ENCODE assay signal across 16 cellular contexts in genomic region chr9:97830884-97831829, GRCh38. TPM values are rescaled to one million over a fixed set of nuclear protein-coding genes. Genes with fewer than 3 reads are reported as not detected.
DNase-seq lines count a peak whose midpoint lies in the region; ATAC-seq, FAIRE-seq and TF ChIP-seq lines count a peak whose summit lies in the region.
"Had no signal": no experiment of that assay in that cellular context is flagged by ENCODE, and none has a peak within 500 bp of the region (broad histone marks: within the 10 kb centered on the region; RNA-seq: fewer than 3 reads in every experiment).

No MANE protein-coding gene starts in this region.

- H4K91ac ChIP-seq in IMR-90 (ENCODE audit: insufficient read depth, low read depth, low read length): no peak overlapping the region

- H3K23ac ChIP-seq in IMR-90 (ENCODE audit: low read depth, low read length): no peak overlapping the region

- H3K27me3 ChIP-seq in IMR-90 (ENCODE audit: control insufficient read depth, insufficient read depth, low read length): peaks cover 37% of the 10 kb centered on the region
- H3K27me3 ChIP-seq in bronchial epithelial cell (ENCODE audit: control insufficient read depth, insufficient read depth, low read length): no peaks in the 10 kb centered on the region
- no peaks in the 10 kb centered on the region for H3K27me3 ChIP-seq in right lobe of liver
- H3K27me3 ChIP-seq: SJCRH30, vagina had no signal

- POLR2A ChIA-PET in IMR-90 (lab: Charles Lee; ENCODE audit: unreplicated experiment): no interaction called here
- POLR2A ChIA-PET in HEK293T (lab: Yijun Ruan, JAX): no interaction called here

- H2BK120ac ChIP-seq in IMR-90 (ENCODE audit: low read depth, low read length): no peak overlapping the region

- dilution Hi-C loops in IMR-90 (cut with HindIII; ENCODE audit: low sequenced_read_pairs, unreplicated experiment): no loop called here

- H3K9me1 ChIP-seq in IMR-90 (ENCODE audit: insufficient read depth, low read length): no peaks in the 10 kb centered on the region

- no peaks in the 10 kb centered on the region; the same call in 1 of the 2 replicates for H4K20me1 ChIP-seq in IMR-90 (ENCODE audit: insufficient read depth, low read length)

- no peak overlapping the region for H3K18ac ChIP-seq in IMR-90 (ENCODE audit: low read depth, low read length)

- intact Hi-C loops in IMR-90 (cut with micrococcal nuclease): no loop called here
- intact Hi-C loops in right lobe of liver (cut with DNase I): no loop called here

- H2AFZ ChIP-seq in IMR-90 (replicated peaks; ENCODE audit: low read length, poor library complexity): peak overlapping the region; percentile 76

- in situ Hi-C loops in ACHN (cut with HindIII; ENCODE audit: low pct_ligation_motif_present, low pct_unique_long_range_greater_than_20kb, low sequenced_read_pairs): no loop called here
- in situ Hi-C loops in IMR-90 (cut with MboI; ENCODE audit: low sequenced_read_pairs): no loop called here

- no peaks in the 10 kb centered on the region for H3K79me1 ChIP-seq in IMR-90 (ENCODE audit: low read depth in 1 of 2, low read length in 2 of 2)

- no peak overlapping the region for H2AK5ac ChIP-seq in IMR-90 (ENCODE audit: low read depth, low read length)

- no peak overlapping the region for H2BK15ac ChIP-seq in IMR-90 (ENCODE audit: low read depth, low read length)

- no peak overlapping the region for H3K4me2 ChIP-seq in IMR-90 (ENCODE audit: low read depth, low read length)

- no peak for TF ChIP-seq RAD21 in IMR-90 (IDR thresholded peaks at IDR 0.05; ENCODE audit: low read length)

- DNase-seq in ACHN: peak; percentile 38
- DNase-seq in IMR-90: no peak
- peak; percentile 46 for DNase-seq in bronchial epithelial cell (ENCODE audit: low read depth)
- no peak for DNase-seq in right lobe of liver
- no peak for DNase-seq in HEK293T (ENCODE audit: extremely low spot score)
- DNase-seq in NCI-H748 treated with DMSO at 0.1 percent for 48 hours (lab: John Stamatoyannopoulos, UW): no peak
- no peak for DNase-seq in SIG-M5 (lab: John Stamatoyannopoulos, UW)
- no peak for DNase-seq in globus pallidus (ENCODE audit: low spot score)
- DNase-seq: activated naive CD4-positive, alpha-beta T cell treated with anti-CD3 and anti-CD28 coated beads for 36 hours; DMS79 treated with DMSO at 0.1 percent for 48 hours; SJCRH30 had no signal

- no peak overlapping the region for H2AK9ac ChIP-seq in IMR-90 (replicated peaks; ENCODE audit: low read depth, low read length, poor library complexity)

- TF ChIP-seq POLR2A in IMR-90 (IDR thresholded peaks at IDR 0.05; ENCODE audit: low read depth, low read length) (no peak), right lobe of liver (IDR thresholded peaks at IDR 0.05) (no peak)

- no peaks in the 10 kb centered on the region for H3K36me3 ChIP-seq in IMR-90 (ENCODE audit: control insufficient read depth, insufficient read depth, low read length)
- H3K36me3 ChIP-seq in bronchial epithelial cell (ENCODE audit: control insufficient read depth, insufficient read depth, low read length): no peaks in the 10 kb centered on the region
- no peaks in the 10 kb centered on the region for H3K36me3 ChIP-seq in right lobe of liver
- H3K36me3 ChIP-seq: SJCRH30, vagina had no signal

- whole genome bisulfite sequencing in IMR-90 (ENCODE audit: extremely low coverage in 2 of 2, insufficient read length in 1 of 2), 2 experiments: 27% methylated on average over 6 of the region's 15 CpGs; no CpG with 5 or more reads in 1 of the 2 experiments
- WGBS in right lobe of liver (ENCODE audit: insufficient coverage, low coverage, low lambda C conversion rate, missing lambda C conversion rate): 36% methylated on average over 12 of the region's 15 CpGs

- no peak overlapping the region for H3K9ac ChIP-seq in IMR-90 (ENCODE audit: low read depth, low read length)

- CTCF ChIA-PET in IMR-90 (lab: Yijun Ruan, JAX) (no interaction called here), HEK293T (lab: Yijun Ruan, JAX) (interaction anchor here (0.6 kb wide), 1 partner anchor 71 kb away, joined by 3 read pairs; no protein-coding TSS in a partner anchor)

- ATAC-seq in IMR-90 (ENCODE audit: low read depth) (no peak), right lobe of liver (peak; percentile 21 to 33 (median 30))

- H3K27ac ChIP-seq in IMR-90 (ENCODE audit: insufficient read depth, low read length): no peak overlapping the region
- H3K27ac ChIP-seq in right lobe of liver: no peak overlapping the region
- H3K27ac ChIP-seq: SJCRH30, vagina had no signal

- BruUV-seq in IMR-90 (replicated peaks; lab: Mats Ljungman, UMichigan): no TSS peak

- H3K9me3 ChIP-seq in IMR-90 (ENCODE audit: control insufficient read depth, insufficient read depth, low read length): no peaks in the 10 kb centered on the region
- H3K9me3 ChIP-seq in right lobe of liver: no peaks in the 10 kb centered on the region
- H3K9me3 ChIP-seq: SJCRH30, vagina had no signal

- no peak overlapping the region for H2BK20ac ChIP-seq in IMR-90 (ENCODE audit: low read depth, low read length)

- no peak overlapping the region for H4K8ac ChIP-seq in IMR-90 (ENCODE audit: low read depth in 2 of 2, low read length in 2 of 2)

- H4K5ac ChIP-seq in IMR-90 (ENCODE audit: low read depth, low read length): no peak overlapping the region

- H3K4ac ChIP-seq in IMR-90 (ENCODE audit: low read depth, low read length): no peak overlapping the region

- no peak overlapping the region for H3K14ac ChIP-seq in IMR-90 (replicated peaks; ENCODE audit: low read depth, low read length)

- H3K4me3 ChIP-seq in IMR-90 (ENCODE audit: insufficient read depth, low read depth, low read length) (no peak overlapping the region), bronchial epithelial cell (ENCODE audit: low read depth, low read length) (no peak overlapping the region), right lobe of liver (no peak overlapping the region)
- H3K4me3 ChIP-seq: SJCRH30, vagina had no signal

- H3K4me1 ChIP-seq in IMR-90 (ENCODE audit: control insufficient read depth, insufficient read depth, low read length) (no peaks in the 10 kb centered on the region), right lobe of liver (no peaks in the 10 kb centered on the region)
- H3K4me1 ChIP-seq: SJCRH30, vagina had no signal

- H3K56ac ChIP-seq in IMR-90 (ENCODE audit: extremely low read depth, insufficient read depth, low read length): no peak overlapping the region

- no peak for TF ChIP-seq CTCF in IMR-90 (conservative IDR thresholded peaks at IDR 0.05; ENCODE audit: low read depth, low read length)
- no peak for TF ChIP-seq CTCF in bronchial epithelial cell (IDR thresholded peaks at IDR 0.05; ENCODE audit: insufficient read depth, low read length, severe bottlenecking)
- TF ChIP-seq CTCF in right lobe of liver (IDR thresholded peaks at IDR 0.05): no peak

- FAIRE-seq in bronchial epithelial cell (lab: Jason Lieb, UNC): no peak
- FAIRE-seq: colon, islet of Langerhans had no signal

- H2BK5ac ChIP-seq in IMR-90 (ENCODE audit: low read depth, low read length, poor library complexity, severe bottlenecking): no peak overlapping the region

TF ChIP-seq in IMR-90, 13 proteins besides CTCF, POLR2A, EP300 and RAD21 (continues in another document):
- TF ChIP-seq USF2 (IDR thresholded peaks at IDR 0.05; ENCODE audit: low read depth, low read length) (no peak), NFE2L2 (IDR thresholded peaks at IDR 0.05; ENCODE audit: low read depth, low read length) (no peak), ELK1 (IDR thresholded peaks at IDR 0.05; ENCODE audit: borderline replicate concordance, low read depth, low read length) (no peak), FOS (IDR thresholded peaks at IDR 0.05; ENCODE audit: low read depth, low read length) (no peak)

TF ChIP-seq in HEK293T, 16 proteins besides CTCF, POLR2A, EP300 and RAD21:
- no peak for TF ChIP-seq LEF1 (IDR thresholded peaks at IDR 0.05; ENCODE audit: borderline replicate concordance)
- TF ChIP-seq PKNOX1 (IDR thresholded peaks at IDR 0.05): no peak
- TF ChIP-seq SP1 (IDR thresholded peaks at IDR 0.05): no peak
- no peak for TF ChIP-seq ZNF384 (IDR thresholded peaks at IDR 0.05)
- no peak for TF ChIP-seq ELF4 (IDR thresholded peaks at IDR 0.05)
- TF ChIP-seq FOXA1 (IDR thresholded peaks at IDR 0.05): no peak
- TF ChIP-seq CTBP1 (IDR thresholded peaks at IDR 0.05; ENCODE audit: borderline replicate concordance): no peak
- no peak for TF ChIP-seq FOXK2 (IDR thresholded peaks at IDR 0.05)
- no peak for TF ChIP-seq TARDBP (IDR thresholded peaks at IDR 0.05)
- no peak for TF ChIP-seq FOXM1 (IDR thresholded peaks at IDR 0.05; ENCODE audit: borderline replicate concordance)
- no peak for TF ChIP-seq ARNT (IDR thresholded peaks at IDR 0.05)
- TF ChIP-seq L3MBTL2 (conservative IDR thresholded peaks at IDR 0.05): no peak
- TF ChIP-seq BHLHE40 (IDR thresholded peaks at IDR 0.05; ENCODE audit: borderline replicate concordance): no peak
- no peak for TF ChIP-seq HDGF (IDR thresholded peaks at IDR 0.05; ENCODE audit: borderline replicate concordance)
- TF ChIP-seq SUZ12 (IDR thresholded peaks at IDR 0.05): no peak
- TF ChIP-seq NFRKB (IDR thresholded peaks at IDR 0.05): no peak

RNA-seq across cellular contexts. Expression of gene FOXE1, which starts 21.9 kb away (rescaled TPM):
- total RNA-seq in IMR-90 (2012; rRNA removed) (under 0.01 and 0.28 TPM in 2 replicates), bronchial epithelial cell (1.1 and 2.6 TPM in 2 replicates), right lobe of liver (not detected)
- 0.22 TPM in 2 replicates for polyA plus RNA-seq in IMR-90 (2012; rRNA removed)
- 0.14 and 0.36 TPM in 2 replicates for polyA plus RNA-seq in IMR-90 (2012; cell fraction: cytosol; rRNA removed)
- polyA plus RNA-seq in IMR-90 (2012; cell fraction: nucleus; rRNA removed; ENCODE audit: low replicate concordance): 0.52 and 0.65 TPM in 2 replicates
- total RNA-seq: activated CD8-positive, alpha-beta memory T cell treated with anti-CD3 and anti-CD28 coated beads for 36 hours; fibroblast of lung; SJCRH30 had no signal

Comparison
In these comparisons a context has a peak if more than half of its experiments do, and no peak if none do; other contexts are left out.
1. DNase-seq: peak in ACHN (single experiment) and bronchial epithelial cell (single experiment); none in IMR-90 (single experiment), right lobe of liver (0 of 3), HEK293T (single experiment), NCI-H748 treated with DMSO at 0.1 percent for 48 hours (single experiment), SIG-M5 (single experiment) and globus pallidus (single experiment).